Comparison of ENCODE assay signal across 2 cellular contexts in genomic region chr12:45660330-45660729, GRCh38.
TF ChIP-seq lines count a peak whose summit lies in the region.

No MANE protein-coding gene starts in this region.

TF ChIP-seq in GM23338, 12 proteins besides CTCF, POLR2A, EP300 and RAD21 (continued from another document):
- TF ChIP-seq ZNF331 (CRISPR knock-in tag; IDR thresholded peaks at IDR 0.05; ENCODE audit: low read depth), result no peak
- no peak for TF ChIP-seq EZH2 (IDR thresholded peaks at IDR 0.05; ENCODE audit: low read depth, unreplicated experiment)
- TF ChIP-seq REST (IDR thresholded peaks at IDR 0.05; ENCODE audit: unreplicated experiment), result no peak

TF ChIP-seq in H1, 55 proteins besides CTCF, POLR2A, EP300 and RAD21 (continued from another document):
- TF ChIP-seq SRF (IDR thresholded peaks at IDR 0.05; ENCODE audit: low read depth, low read length), result no peak
